In genomic region chr4:79367111-79367510, GRCh38 we compare ENCODE assay signal across 33 cellular contexts. TPM values are rescaled to one million over a fixed set of nuclear protein-coding genes. Genes with fewer than 3 reads are reported as not detected.
"Had no signal": no experiment of that assay in that cellular context is flagged by ENCODE, and none has a peak within 500 bp of the region (broad histone marks: within the 10 kb centered on the region; RNA-seq: fewer than 3 reads in every experiment).

No MANE protein-coding gene starts in this region.

- H3K27ac ChIP-seq: stomach, suprapubic skin, testis, thoracic aorta, thyroid gland, tibial artery, tibial nerve, transverse colon, upper lobe of left lung, upper lobe of right lung, uterus, vagina had no signal

- H3K4me3 Mint-ChIP-seq: stimulated activated effector memory CD8-positive, alpha-beta T cell treated with anti-CD3 and anti-CD28 coated beads, Interleukin-12 subunit alpha, Interleukin-12 subunit beta, amount 100 ng/mL, for 72 hours; stimulated activated memory B cell treated with anti-CD40 and anti-IgM and Interleukin-4, amounts not matched to agents 10 μg/mL and 1 μg/mL and 100 μg/mL, for 72 hours; stimulated activated naive B cell treated with anti-CD40 and anti-IgM and Interleukin-4, amounts not matched to agents 10 μg/mL and 1 μg/mL and 100 μg/mL, for 72 hours; stimulated activated naive CD8-positive, alpha-beta T cell treated with anti-CD3 and anti-CD28 coated beads, Interleukin-15, amount 100 ng/mL, for 72 hours; stimulated activated naive CD8-positive, alpha-beta T cell treated with anti-CD3 and anti-CD28 coated beads, Interleukin-15, Interleukin-2, amounts not matched to agents 100 ng/mL and 50 ng/mL, for 24 hours; type B pancreatic cell had no signal

- H3K27me3 Mint-ChIP-seq: stimulated activated memory B cell treated with anti-CD40 and anti-IgM and Interleukin-4, amounts not matched to agents 10 μg/mL and 1 μg/mL and 100 μg/mL, for 72 hours; stimulated activated naive B cell treated with anti-CD40 and anti-IgM and Interleukin-4, amounts not matched to agents 10 μg/mL and 1 μg/mL and 100 μg/mL, for 72 hours; stimulated activated naive CD8-positive, alpha-beta T cell treated with anti-CD3 and anti-CD28 coated beads, Interleukin-15, amount 100 ng/mL, for 72 hours; stimulated activated naive CD8-positive, alpha-beta T cell treated with anti-CD3 and anti-CD28 coated beads, Interleukin-15, Interleukin-2, amounts not matched to agents 100 ng/mL and 50 ng/mL, for 24 hours; type B pancreatic cell had no signal

- H3K36me3 Mint-ChIP-seq: stimulated activated effector memory CD8-positive, alpha-beta T cell treated with anti-CD3 and anti-CD28 coated beads, Interleukin-12 subunit alpha, Interleukin-12 subunit beta, amount 100 ng/mL, for 72 hours; stimulated activated memory B cell treated with anti-CD40 and anti-IgM and Interleukin-4, amounts not matched to agents 10 μg/mL and 1 μg/mL and 100 μg/mL, for 72 hours; stimulated activated naive B cell treated with anti-CD40 and anti-IgM and Interleukin-4, amounts not matched to agents 10 μg/mL and 1 μg/mL and 100 μg/mL, for 72 hours; type B pancreatic cell had no signal

- DNase-seq: stimulated activated CD4-positive, alpha-beta T cell treated with anti-CD3 and anti-CD28 coated beads, Interleukin-2, amount 100 ng/mL, for 48 hours; stimulated activated CD4-positive, alpha-beta T cell treated with anti-CD3 and anti-CD28 coated beads, Interleukin-4, amount 100 ng/mL, for 1 hour; stimulated activated CD4-positive, alpha-beta T cell treated with anti-CD3 and anti-CD28 coated beads, Interleukin-4, amount 100 ng/mL, for 24 hours; stimulated activated CD4-positive, alpha-beta T cell treated with anti-CD3 and anti-CD28 coated beads, Interleukin-4, amount 100 ng/mL, for 4 hours; stimulated activated CD8-positive, alpha-beta memory T cell treated with anti-CD3 and anti-CD28 coated beads, Interleukin-4, amount 100 ng/mL, for 48 hours; stimulated activated naive B cell treated with anti-CD40 and anti-IgM and Interleukin-4, amounts not matched to agents 10 μg/mL and 1 μg/mL and 100 μg/mL, for 72 hours; stimulated activated naive CD4-positive, alpha-beta T cell; stimulated activated naive CD4-positive, alpha-beta T cell treated with Interleukin-2 at 50 U/mL for 16 hours; stimulated activated naive CD8-positive, alpha-beta T cell treated with anti-CD3 and anti-CD28 coated beads, Interleukin-15, amount 100 ng/mL, for 72 hours; stimulated activated naive CD8-positive, alpha-beta T cell treated with anti-CD3 and anti-CD28 coated beads, Interleukin-15, Interleukin-2, amounts not matched to agents 100 U/mL and 50 U/mL, for 24 hours; stomach; substantia nigra; testis; thyroid gland; tibial artery; transverse colon; trophoblast cell; upper lobe of left lung; upper lobe of right lung; uterus had no signal

- ATAC-seq: stimulated activated effector memory CD8-positive, alpha-beta T cell treated with anti-CD3 and anti-CD28 coated beads, Interleukin-12 subunit alpha, Interleukin-12 subunit beta, amount 100 ng/mL, for 72 hours; stimulated activated memory B cell treated with anti-CD40 and anti-IgM and Interleukin-4, amounts not matched to agents 10 μg/mL and 1 μg/mL and 100 μg/mL, for 72 hours; stimulated activated naive B cell treated with anti-CD40 and anti-IgM and Interleukin-4, amounts not matched to agents 10 μg/mL and 1 μg/mL and 100 μg/mL, for 72 hours; stimulated activated naive CD8-positive, alpha-beta T cell treated with anti-CD3 and anti-CD28 coated beads, Interleukin-15, amount 100 ng/mL, for 72 hours; stimulated activated naive CD8-positive, alpha-beta T cell treated with anti-CD3 and anti-CD28 coated beads, Interleukin-15, Interleukin-2, amounts not matched to agents 100 U/mL and 50 U/mL, for 24 hours; upper lobe of right lung had no signal

- H3K36me3 ChIP-seq: stomach, suprapubic skin, thoracic aorta, thyroid gland, tibial artery, tibial nerve, transverse colon, upper lobe of left lung, upper lobe of right lung, uterus, vagina had no signal

- H3K4me1 Mint-ChIP-seq: stimulated activated effector memory CD8-positive, alpha-beta T cell treated with anti-CD3 and anti-CD28 coated beads, Interleukin-12 subunit alpha, Interleukin-12 subunit beta, amount 100 ng/mL, for 72 hours; stimulated activated memory B cell treated with anti-CD40 and anti-IgM and Interleukin-4, amounts not matched to agents 10 μg/mL and 1 μg/mL and 100 μg/mL, for 72 hours; stimulated activated naive B cell treated with anti-CD40 and anti-IgM and Interleukin-4, amounts not matched to agents 10 μg/mL and 1 μg/mL and 100 μg/mL, for 72 hours; stimulated activated naive CD8-positive, alpha-beta T cell treated with anti-CD3 and anti-CD28 coated beads, Interleukin-15, amount 100 ng/mL, for 72 hours had no signal

- H3K4me3 ChIP-seq: stomach, suprapubic skin, testis, thoracic aorta, thyroid gland, tibial artery, tibial nerve, transverse colon, upper lobe of left lung, upper lobe of right lung, uterus, vagina had no signal

- H3K27me3 ChIP-seq: stomach, suprapubic skin, testis, thyroid gland, tibial artery, tibial nerve, transverse colon, upper lobe of left lung, upper lobe of right lung, uterus, vagina had no signal

- H3K27ac Mint-ChIP-seq: stimulated activated effector memory CD8-positive, alpha-beta T cell treated with anti-CD3 and anti-CD28 coated beads, Interleukin-12 subunit alpha, Interleukin-12 subunit beta, amount 100 ng/mL, for 72 hours; stimulated activated memory B cell treated with anti-CD40 and anti-IgM and Interleukin-4, amounts not matched to agents 10 μg/mL and 1 μg/mL and 100 μg/mL, for 72 hours; stimulated activated naive B cell treated with anti-CD40 and anti-IgM and Interleukin-4, amounts not matched to agents 10 μg/mL and 1 μg/mL and 100 μg/mL, for 72 hours; stimulated activated naive CD8-positive, alpha-beta T cell treated with anti-CD3 and anti-CD28 coated beads, Interleukin-15, amount 100 ng/mL, for 72 hours; stimulated activated naive CD8-positive, alpha-beta T cell treated with anti-CD3 and anti-CD28 coated beads, Interleukin-15, Interleukin-2, amounts not matched to agents 100 ng/mL and 50 ng/mL, for 24 hours; type B pancreatic cell had no signal

- H3K9me3 ChIP-seq: stomach, suprapubic skin, testis, thoracic aorta, thyroid gland, tibial artery, tibial nerve, transverse colon, upper lobe of left lung, upper lobe of right lung, uterus, vagina had no signal

- H3K4me1 ChIP-seq: stomach, suprapubic skin, testis, thyroid gland, tibial artery, tibial nerve, transverse colon, upper lobe of left lung, upper lobe of right lung, uterus, vagina had no signal

- H3K9me3 Mint-ChIP-seq: stimulated activated memory B cell treated with anti-CD40 and anti-IgM and Interleukin-4, amounts not matched to agents 10 μg/mL and 1 μg/mL and 100 μg/mL, for 72 hours; stimulated activated naive B cell treated with anti-CD40 and anti-IgM and Interleukin-4, amounts not matched to agents 10 μg/mL and 1 μg/mL and 100 μg/mL, for 72 hours; stimulated activated naive CD8-positive, alpha-beta T cell treated with anti-CD3 and anti-CD28 coated beads, Interleukin-15, amount 100 ng/mL, for 72 hours; stimulated activated naive CD8-positive, alpha-beta T cell treated with anti-CD3 and anti-CD28 coated beads, Interleukin-15, Interleukin-2, amounts not matched to agents 100 ng/mL and 50 ng/mL, for 24 hours had no signal

RNA-seq across cellular contexts. Expression of gene GK2, which starts 40.9 kb away (rescaled TPM):
- total RNA-seq: stomach, subcutaneous adipose tissue, suprapubic skin, temporal lobe, thoracic aorta, tibial nerve, transverse colon, upper lobe of left lung, upper lobe of right lung, ureter, urinary bladder, uterus, vagina had no signal
- polyA plus RNA-seq: stomach, thymus, urinary bladder had no signal

RNA-seq across cellular contexts. Expression of gene NAA11, which starts 41.2 kb away (rescaled TPM):
- total RNA-seq: stomach, subcutaneous adipose tissue, suprapubic skin, temporal lobe, thoracic aorta, thyroid gland, tibial nerve, transverse colon, upper lobe of left lung, upper lobe of right lung, ureter, urinary bladder, vagina had no signal
- polyA plus RNA-seq: stomach, urinary bladder had no signal
